ENCODE assay signal across 8 cellular contexts in the genomic region with DNA sequence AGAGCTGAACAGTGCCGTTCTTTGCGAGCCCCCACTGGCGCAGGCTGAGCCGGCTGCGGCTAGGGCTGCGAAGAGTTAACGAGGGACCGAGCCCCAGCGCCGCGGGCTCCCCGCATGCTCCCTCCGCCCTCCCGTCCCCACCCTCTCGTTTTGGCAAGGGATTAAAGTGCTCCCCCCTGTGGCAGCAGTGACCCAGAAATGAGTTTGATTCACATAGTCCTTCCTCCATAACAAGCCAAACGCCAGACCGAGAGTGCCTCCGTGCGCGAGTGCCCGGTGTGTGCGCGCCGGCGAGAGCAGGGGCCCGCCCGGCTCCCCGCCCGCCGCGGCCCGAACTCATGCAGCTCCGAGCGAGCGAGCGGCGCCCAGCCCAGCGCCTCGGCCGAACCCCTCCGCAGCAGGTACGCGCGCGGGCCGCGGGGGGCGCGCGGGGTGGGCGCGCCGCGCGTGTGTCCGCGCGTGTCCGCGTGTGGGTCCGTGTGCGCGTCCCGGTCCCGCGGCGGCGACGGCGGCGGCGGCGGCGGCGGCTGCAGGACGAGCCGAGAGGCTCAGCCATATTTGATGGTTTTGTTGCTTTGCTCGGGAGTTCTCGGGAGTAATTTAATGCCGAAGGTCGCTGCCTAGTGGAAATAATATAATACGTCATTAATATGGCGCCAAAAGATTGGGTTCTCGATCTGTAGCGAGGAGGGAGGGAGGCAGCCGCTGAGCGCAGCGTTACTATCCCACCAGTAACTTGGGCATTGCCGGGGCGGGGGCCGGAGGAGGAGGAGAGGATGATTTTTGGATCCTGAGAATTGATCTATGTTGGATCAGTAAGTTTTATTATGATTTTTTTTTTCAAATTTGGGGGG. TPM values are rescaled to one million over a fixed set of nuclear protein-coding genes. Genes with fewer than 3 reads are reported as not detected.
DNase-seq lines count a peak whose midpoint lies in the region; ATAC-seq and TF ChIP-seq lines count a peak whose summit lies in the region.

A gene (plus strand): TSS at position 224 of the 854 bp plus-strand sequence. CDS start 22,059 bp downstream, outside the sequence.

- no peaks in the 10 kb centered on the region for H3K27me3 Mint-ChIP-seq in activated T-helper 2 cell treated with anti-CD3 and anti-CD28 coated beads, Interferon-gamma antibody, Interleukin-2, Interleukin-4, amounts not matched to agents 10 μg/mL and 5 μg/mL and 100 μg/mL, durations not matched to agents 14 hours and 24 hours and 36 hours (ENCODE audit: low read depth)
- no peaks in the 10 kb centered on the region for H3K27me3 Mint-ChIP-seq in natural killer cell treated with Interleukin-12 subunit alpha and Interleukin-12 subunit beta and Interleukin-15 and Interleukin-18, amount 100 ng/mL, for 72 hours

- H3K36me3 Mint-ChIP-seq in activated T-helper 2 cell treated with anti-CD3 and anti-CD28 coated beads, Interferon-gamma antibody, Interleukin-2, Interleukin-4, amounts not matched to agents 10 μg/mL and 5 μg/mL and 100 μg/mL, durations not matched to agents 14 hours and 24 hours and 36 hours (ENCODE audit: low read depth) = no peaks in the 10 kb centered on the region
- H3K36me3 Mint-ChIP-seq in natural killer cell treated with Interleukin-12 subunit alpha and Interleukin-12 subunit beta and Interleukin-15 and Interleukin-18, amount 100 ng/mL, for 72 hours = no peaks in the 10 kb centered on the region

- POLR2A ChIA-PET in RWPE1 (lab: Yijun Ruan, JAX; ENCODE audit: low non-redundant PET) = interaction anchor here (0.6 to 0.7 kb wide), 2 partner anchors 189 to 247 kb away, joined by 3 to 11 read pairs; no protein-coding TSS in a partner anchor

- peak within 1 kb of the TSS; percentile 99 for H3K27ac Mint-ChIP-seq in activated T-helper 2 cell treated with anti-CD3 and anti-CD28 coated beads, Interferon-gamma antibody, Interleukin-2, Interleukin-4, amounts not matched to agents 10 μg/mL and 5 μg/mL and 100 μg/mL, durations not matched to agents 14 hours and 24 hours and 36 hours
- peak within 1 kb of the TSS; percentile 94 to 96 for H3K27ac Mint-ChIP-seq in natural killer cell treated with Interleukin-12 subunit alpha and Interleukin-12 subunit beta and Interleukin-15 and Interleukin-18, amount 100 ng/mL, for 72 hours

- H3K27ac ChIP-seq in RWPE1 = peak within 1 kb of the TSS; percentile 99

- DNase-seq in ELR (ENCODE audit: low read depth) = peak; percentile 94
- DNase-seq in H4 (ENCODE audit: low spot score) = peak; percentile 93
- peak; percentile 78 for DNase-seq in LNCaP clone FGC (ENCODE audit: low read depth)
- DNase-seq in RWPE1 (ENCODE audit: low spot score) = peak; percentile 91
- peak; percentile 86 for DNase-seq in activated T-helper 2 cell treated with anti-CD3 and anti-CD28 coated beads, Interferon-gamma antibody, Interleukin-2, Interleukin-4, amounts not matched to agents 10 μg/mL and 5 μg/mL and 100 μg/mL, durations not matched to agents 14 hours and 24 hours and 36 hours (ENCODE audit: low spot score)
- DNase-seq in fibroblast of peridontal ligament (ENCODE audit: extremely low read depth) = peak; percentile 97
- DNase-seq in natural killer cell treated with Interleukin-12 subunit alpha and Interleukin-12 subunit beta and Interleukin-15 and Interleukin-18, amount 100 ng/mL, for 72 hours (ENCODE audit: low spot score) = peak; percentile 87
- DNase-seq in stimulated activated naive CD8-positive, alpha-beta T cell treated with anti-CD3 and anti-CD28 coated beads, Interleukin-15, Interleukin-2, amounts not matched to agents 100 U/mL and 50 U/mL, for 24 hours = peak; percentile 90

- ATAC-seq in natural killer cell treated with Interleukin-12 subunit alpha and Interleukin-12 subunit beta and Interleukin-15 and Interleukin-18, amount 100 ng/mL, for 72 hours = peak; percentile 77 to 81
- peak; percentile 75 for ATAC-seq in stimulated activated naive CD8-positive, alpha-beta T cell treated with anti-CD3 and anti-CD28 coated beads, Interleukin-15, Interleukin-2, amounts not matched to agents 100 U/mL and 50 U/mL, for 24 hours

- H3K4me3 Mint-ChIP-seq in activated T-helper 2 cell treated with anti-CD3 and anti-CD28 coated beads, Interferon-gamma antibody, Interleukin-2, Interleukin-4, amounts not matched to agents 10 μg/mL and 5 μg/mL and 100 μg/mL, durations not matched to agents 14 hours and 24 hours and 36 hours (ENCODE audit: low read depth) = peak within 1 kb of the TSS; percentile 96
- peak within 1 kb of the TSS; percentile 100 for H3K4me3 Mint-ChIP-seq in natural killer cell treated with Interleukin-12 subunit alpha and Interleukin-12 subunit beta and Interleukin-15 and Interleukin-18, amount 100 ng/mL, for 72 hours

- peak within 1 kb of the TSS; percentile 80 for H3K4me3 ChIP-seq in LNCaP clone FGC (ENCODE audit: low read depth, low read length)

- H3K4me1 Mint-ChIP-seq in activated T-helper 2 cell treated with anti-CD3 and anti-CD28 coated beads, Interferon-gamma antibody, Interleukin-2, Interleukin-4, amounts not matched to agents 10 μg/mL and 5 μg/mL and 100 μg/mL, durations not matched to agents 14 hours and 24 hours and 36 hours (ENCODE audit: low read depth) = peaks cover 10% of the 10 kb centered on the region
- peaks cover 17 to 22% of the 10 kb centered on the region in 2 donors for H3K4me1 Mint-ChIP-seq in natural killer cell treated with Interleukin-12 subunit alpha and Interleukin-12 subunit beta and Interleukin-15 and Interleukin-18, amount 100 ng/mL, for 72 hours (ENCODE audit: low read depth in 2 of 2)

- no peaks in the 10 kb centered on the region for H3K9me3 Mint-ChIP-seq in activated T-helper 2 cell treated with anti-CD3 and anti-CD28 coated beads, Interferon-gamma antibody, Interleukin-2, Interleukin-4, amounts not matched to agents 10 μg/mL and 5 μg/mL and 100 μg/mL, durations not matched to agents 14 hours and 24 hours and 36 hours
- no peaks in the 10 kb centered on the region for H3K9me3 Mint-ChIP-seq in natural killer cell treated with Interleukin-12 subunit alpha and Interleukin-12 subunit beta and Interleukin-15 and Interleukin-18, amount 100 ng/mL, for 72 hours

- intact Hi-C loops in activated T-helper 2 cell treated with anti-CD3 and anti-CD28 coated beads, Interferon-gamma antibody, Interleukin-2, Interleukin-4, amounts not matched to agents 10 μg/mL and 5 μg/mL and 100 μg/mL, durations not matched to agents 14 hours and 24 hours and 36 hours (cut with micrococcal nuclease) = loop anchor here (1.0 to 5.0 kb wide), 5 partner anchors 237 to 929 kb away; a partner anchor contains a TSS

- TF ChIP-seq CTCF in LNCaP clone FGC (IDR thresholded peaks at IDR 0.05; ENCODE audit: control insufficient read depth, extremely low read depth, insufficient read depth) = peak; percentile 90
- peak; percentile 77 for TF ChIP-seq CTCF in RWPE1 (conservative IDR thresholded peaks at IDR 0.05; ENCODE audit: low read depth)

- CTCF ChIA-PET in RWPE1 (lab: Yijun Ruan, JAX) = interaction anchor here (0.6 to 0.7 kb wide), 3 partner anchors 40 to 838 kb away, joined by 3 read pairs; no protein-coding TSS in a partner anchor

RNA-seq across cellular contexts. Expression of the gene that starts here (rescaled TPM):
- 12.8 and 16.8 TPM in 2 replicates for total RNA-seq in H4 (2014; rRNA removed; shearing (Covaris generic))
- total RNA-seq in activated T-helper 2 cell treated with anti-CD3 and anti-CD28 coated beads, Interferon-gamma antibody, Interleukin-2, Interleukin-4, amounts not matched to agents 10 μg/mL and 5 μg/mL and 100 μg/mL, durations not matched to agents 14 hours and 24 hours and 36 hours = 33.6 and 37.8 TPM in 2 replicates
- total RNA-seq in natural killer cell treated with Interleukin-12 subunit alpha and Interleukin-12 subunit beta and Interleukin-15 and Interleukin-18, amount 100 ng/mL, for 72 hours = 10 to 100 TPM; 21.7 to 33.6 TPM

Comparison
In these comparisons a context has a peak if more than half of its experiments do, and no peak if none do; other contexts are left out.
1. Peak in every context shown above with its lines: DNase-seq, ATAC-seq, H3K4me3 ChIP-seq and H3K27ac ChIP-seq.